Comparison of ENCODE assay signal across 33 cellular contexts in the genomic region with DNA sequence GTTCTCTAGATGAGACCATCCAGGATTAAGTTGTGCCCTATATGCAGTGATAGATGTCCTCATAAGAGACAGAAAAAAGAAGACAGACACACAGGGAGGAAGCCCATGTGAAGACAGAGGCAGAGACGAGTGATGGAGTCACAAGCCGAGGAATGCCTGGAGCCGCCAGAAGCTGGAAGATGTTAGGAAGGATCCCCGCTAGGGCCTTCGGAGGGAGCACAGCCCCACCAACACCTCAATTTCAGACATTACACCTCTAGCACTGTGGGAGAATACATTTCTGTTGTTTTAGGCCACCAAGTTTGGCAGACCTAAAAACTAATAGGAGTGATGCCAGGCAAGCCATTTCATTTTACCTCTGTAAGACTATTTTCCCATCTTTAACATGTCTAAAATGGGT.
"Had no signal": no experiment of that assay in that cellular context is flagged by ENCODE, and none has a peak within 500 bp of the region (broad histone marks: within the 10 kb centered on the region; RNA-seq: fewer than 3 reads in every experiment).

No MANE protein-coding gene starts in this region.

- H3K27me3 ChIP-seq: brain microvascular endothelial cell, foreskin keratinocyte, gastrocnemius medialis had no signal

- H3K27ac Mint-ChIP-seq: activated CD8-positive, alpha-beta T cell treated with anti-CD3 and anti-CD28 coated beads for 36 hours; activated naive CD8-positive, alpha-beta T cell; activated T-helper 17 cell treated with anti-CD3 and anti-CD28 coated beads, Interleukin-2, amount 50 U/mL, for 72 hours; dendritic cell treated with granulocyte-macrophage colony-stimulating factor and Interleukin-4, amounts not matched to agents 40 ng/mL and 50 ng/mL, for 4 days; T-helper 17 cell; T-helper 2 cell treated with Interferon-gamma antibody and Interleukin-4, amounts not matched to agents 5 μg/mL and 100 μg/mL, for 36 hours had no signal

- DNase-seq: activated CD4-positive, alpha-beta T cell treated with anti-CD3 and anti-CD28 coated beads for 1 hour; activated CD4-positive, alpha-beta T cell treated with anti-CD3 and anti-CD28 coated beads for 4 hours; activated CD4-positive, alpha-beta T cell treated with anti-CD3 and anti-CD28 coated beads, Interleukin-2, amount 50 U/mL, for 1 hour; activated CD4-positive, alpha-beta T cell treated with anti-CD3 and anti-CD28 coated beads, Interleukin-2, amount 50 U/mL, for 48 hours; activated CD8-positive, alpha-beta memory T cell treated with anti-CD3 and anti-CD28 coated beads for 24 hours; activated CD8-positive, alpha-beta T cell treated with anti-CD3 and anti-CD28 coated beads for 36 hours; activated effector memory CD4-positive, alpha-beta T cell treated with Interleukin-2 at 50 U/mL for 16 hours; activated gamma-delta T cell treated with Interleukin-2 at 50 U/mL for 16 hours; activated naive CD4-positive, alpha-beta T cell treated with anti-CD3 and anti-CD28 coated beads, Interleukin-2, amount 50 U/mL, for 16 hours; activated naive CD4-positive, alpha-beta T cell treated with Interleukin-2 at 50 U/mL for 16 hours; activated T-cell treated with anti-CD3 and anti-CD28 coated beads, Interleukin-2, amount 50 U/mL, for 4 hours; amniotic stem cell; anterior cingulate cortex; brain microvascular endothelial cell; dorsolateral prefrontal cortex; effector memory CD4-positive, alpha-beta T cell; erythroblast; foreskin keratinocyte; gastrocnemius medialis; glutamatergic neuron; heart left ventricle; T-helper 1 cell; T-helper 17 cell; T1000 had no signal

- H3K4me3 Mint-ChIP-seq: activated CD8-positive, alpha-beta T cell treated with anti-CD3 and anti-CD28 coated beads for 36 hours; activated naive CD8-positive, alpha-beta T cell; activated T-cell treated with anti-CD3 and anti-CD28 coated beads, Interleukin-2, amount 50 U/mL, for 4 hours; activated T-helper 17 cell treated with anti-CD3 and anti-CD28 coated beads, Interleukin-2, amount 50 U/mL, for 72 hours; central memory CD8-positive, alpha-beta T cell; dendritic cell treated with granulocyte-macrophage colony-stimulating factor and Interleukin-4, amounts not matched to agents 40 ng/mL and 50 ng/mL, for 4 days; T-helper 17 cell; T-helper 2 cell treated with Interferon-gamma antibody and Interleukin-4, amounts not matched to agents 5 μg/mL and 100 μg/mL, for 36 hours had no signal

- H3K9me3 ChIP-seq: esophagus muscularis mucosa, gastrocnemius medialis, heart left ventricle had no signal

- H3K9me3 Mint-ChIP-seq: activated CD8-positive, alpha-beta T cell treated with anti-CD3 and anti-CD28 coated beads for 36 hours; central memory CD8-positive, alpha-beta T cell; dendritic cell treated with granulocyte-macrophage colony-stimulating factor and Interleukin-4, amounts not matched to agents 40 ng/mL and 50 ng/mL, for 4 days; T-helper 2 cell treated with Interferon-gamma antibody and Interleukin-4, amounts not matched to agents 5 μg/mL and 100 μg/mL, for 36 hours had no signal

- H3K36me3 Mint-ChIP-seq: activated naive CD8-positive, alpha-beta T cell had no signal

- H3K4me3 ChIP-seq: coronary artery, dorsolateral prefrontal cortex, esophagus muscularis mucosa, gastrocnemius medialis, heart left ventricle had no signal

- ATAC-seq: activated CD8-positive, alpha-beta T cell treated with anti-CD3 and anti-CD28 coated beads for 36 hours; activated T-cell treated with anti-CD3 and anti-CD28 coated beads, Interleukin-2, amount 50 U/mL, for 4 hours; activated T-helper 17 cell treated with anti-CD3 and anti-CD28 coated beads, Interleukin-2, amount 50 U/mL, for 72 hours; foreskin keratinocyte; gastrocnemius medialis; heart left ventricle; T-helper 17 cell had no signal

- H3K36me3 ChIP-seq: brain microvascular endothelial cell, esophagus muscularis mucosa, gastrocnemius medialis, heart left ventricle had no signal

- FAIRE-seq: astrocyte, bronchial epithelial cell had no signal

- H3K4me1 ChIP-seq: esophagus muscularis mucosa, foreskin keratinocyte, gastrocnemius medialis, heart left ventricle had no signal

- H3K4me1 Mint-ChIP-seq: activated T-helper 17 cell treated with anti-CD3 and anti-CD28 coated beads, Interleukin-2, amount 50 U/mL, for 72 hours; central memory CD8-positive, alpha-beta T cell; T-helper 17 cell had no signal

- H3K27ac ChIP-seq: brain microvascular endothelial cell, coronary artery, dorsolateral prefrontal cortex, esophagus muscularis mucosa, foreskin keratinocyte, gastrocnemius medialis, heart left ventricle had no signal
